ENCODE assay signal across 16 cellular contexts in the genomic region with DNA sequence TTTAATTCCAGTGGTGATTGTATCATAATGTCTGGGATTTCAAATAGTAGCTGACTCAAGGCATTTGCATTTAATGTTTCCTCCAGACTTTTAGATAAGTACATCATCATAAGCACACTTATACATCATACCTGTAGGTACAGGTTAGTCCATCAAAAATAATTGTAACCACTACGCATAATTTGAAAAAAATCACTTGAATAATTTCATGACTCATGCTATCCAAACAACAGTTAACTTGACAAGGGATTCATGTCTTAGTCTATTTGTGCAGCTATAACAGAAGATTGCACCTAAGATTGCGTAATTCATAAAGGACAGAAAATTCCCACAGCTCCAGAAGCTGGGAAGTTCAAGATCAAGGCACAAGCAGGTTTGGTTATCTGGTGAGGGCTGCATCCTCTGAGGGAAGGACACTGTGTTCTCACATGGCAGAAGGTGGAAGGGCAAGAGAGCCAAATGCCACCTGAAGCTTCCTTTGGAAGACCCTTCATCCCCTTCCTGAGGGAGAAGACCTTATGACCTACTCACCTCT.
"Had no signal": no experiment of that assay in that cellular context is flagged by ENCODE, and none has a peak within 500 bp of the region (broad histone marks: within the 10 kb centered on the region; RNA-seq: fewer than 3 reads in every experiment).

No MANE protein-coding gene starts in this region.

- H3K36me3 Mint-ChIP-seq: type B pancreatic cell had no signal

- H3K36me3 ChIP-seq: gastrocnemius medialis, heart right ventricle, right atrium auricular region, suprapubic skin, thyroid gland had no signal

- H3K4me2 ChIP-seq: smooth muscle cell had no signal

- H3K27ac ChIP-seq: coronary artery, gastrocnemius medialis, heart right ventricle, right atrium auricular region, suprapubic skin, thyroid gland had no signal

- H3K4me3 ChIP-seq: coronary artery, gastrocnemius medialis, heart right ventricle, right atrium auricular region, smooth muscle cell, suprapubic skin, thyroid gland had no signal

- H3K4me3 Mint-ChIP-seq: endodermal cell, natural killer cell, neural crest cell, type B pancreatic cell had no signal

- H3K27ac Mint-ChIP-seq: endodermal cell, natural killer cell, type B pancreatic cell had no signal

- H3K4me1 ChIP-seq: gastrocnemius medialis, heart right ventricle, right atrium auricular region, suprapubic skin, thyroid gland had no signal

- H3K27me3 ChIP-seq: gastrocnemius medialis, heart right ventricle, right atrium auricular region, suprapubic skin, thyroid gland had no signal

- H3K27me3 Mint-ChIP-seq: type B pancreatic cell had no signal

- H3K4me1 Mint-ChIP-seq: endodermal cell, natural killer cell, neural crest cell had no signal

- H3K9me3 ChIP-seq: gastrocnemius medialis, thyroid gland had no signal

- DNase-seq: effector CD4-positive, alpha-beta T cell; endodermal cell; gastrocnemius medialis; heart right ventricle; hypothalamus; kidney glomerular epithelial cell; natural killer cell; stimulated activated CD4-positive, alpha-beta T cell treated with anti-CD3 and anti-CD28 coated beads, Interleukin-2, amount 100 ng/mL, for 48 hours; stimulated activated naive CD4-positive, alpha-beta T cell treated with Interleukin-2 at 50 U/mL for 16 hours; thyroid gland had no signal
